Comparison of ENCODE assay signal across 12 cellular contexts in the genomic region with DNA sequence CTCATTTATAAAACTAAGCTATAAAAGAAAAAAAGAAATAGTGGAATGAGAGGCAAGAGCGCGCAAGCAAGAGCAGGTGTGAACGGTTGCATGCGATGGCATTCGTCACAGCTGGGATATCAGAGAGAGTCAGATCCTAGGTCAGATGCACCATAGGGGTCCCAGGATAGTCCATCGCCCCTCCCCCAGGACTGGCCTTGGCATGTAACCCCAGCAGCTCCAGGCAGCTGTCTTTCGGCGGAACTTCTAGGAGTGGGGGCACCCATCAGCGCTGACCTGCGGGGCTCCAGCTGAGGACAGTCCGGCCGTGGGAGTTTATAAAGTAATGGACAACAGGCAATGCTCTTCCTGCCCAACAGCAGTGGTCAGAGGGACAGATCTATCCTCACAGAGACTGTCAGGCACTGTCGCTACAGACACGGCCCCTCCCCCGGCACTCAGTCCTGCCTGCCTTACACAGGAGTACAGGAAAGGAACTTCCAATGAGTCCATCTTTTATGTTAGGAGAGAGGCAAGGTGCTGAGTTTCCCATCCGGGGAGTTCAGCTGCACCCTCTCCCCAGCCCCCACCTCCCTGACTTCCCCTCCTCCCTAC. TPM values are rescaled to one million over a fixed set of nuclear protein-coding genes. Genes with fewer than 3 reads are reported as not detected.
A peak's percentile ranks its signal among the peaks of the same experiment; 100 is the strongest.
DNase-seq lines count a peak whose midpoint lies in the region; ATAC-seq and TF ChIP-seq lines count a peak whose summit lies in the region.
"Had no signal": no experiment of that assay in that cellular context is flagged by ENCODE, and none has a peak within 500 bp of the region (broad histone marks: within the 10 kb centered on the region; RNA-seq: fewer than 3 reads in every experiment).

No MANE protein-coding gene starts in this region.

- H3K27me3 ChIP-seq in iPS-20b (ENCODE audit: insufficient read depth, low read length), result peaks cover 48% of the 10 kb centered on the region
- peaks cover 0 to 66% (median 36%) of the 10 kb centered on the region in 3 donors for H3K27me3 ChIP-seq in stomach
- H3K27me3 ChIP-seq: thyroid gland had no signal

- intact Hi-C loops in stomach (cut with DNase I; ENCODE audit: low total_unique reads), result no loop called here

- H3K4me1 Mint-ChIP-seq in activated naive CD4-positive, alpha-beta T cell treated with anti-CD3 and anti-CD28 coated beads, Interleukin-2, amount 10 ng/mL, durations not matched to agents 7 days and 5 days, result peaks cover 55% of the 10 kb centered on the region
- H3K4me1 Mint-ChIP-seq in WTC11, result peaks cover 59% of the 10 kb centered on the region
- peaks cover 9% of the 10 kb centered on the region for H3K4me1 Mint-ChIP-seq in progenitor cell of endocrine pancreas (ENCODE audit: low read depth)

- peaks cover 51% of the 10 kb centered on the region for H3K27me3 Mint-ChIP-seq in activated naive CD4-positive, alpha-beta T cell treated with anti-CD3 and anti-CD28 coated beads, Interleukin-2, amount 10 ng/mL, durations not matched to agents 7 days and 5 days
- peaks cover 38% of the 10 kb centered on the region for H3K27me3 Mint-ChIP-seq in WTC11 (ENCODE audit: low read depth)
- H3K27me3 Mint-ChIP-seq in progenitor cell of endocrine pancreas, result peaks cover 61% of the 10 kb centered on the region

- H3K36me3 ChIP-seq in iPS-20b (ENCODE audit: insufficient read depth, low read depth, low read length), result no peaks in the 10 kb centered on the region
- H3K36me3 ChIP-seq in stomach, result no peaks in the 10 kb centered on the region
- H3K36me3 ChIP-seq: MG63, thyroid gland had no signal

- POLR2A ChIA-PET in WTC11 (lab: Charles Lee), result no interaction called here

- 49 to 62% (median 50%) methylated on average over 16 of the region's 16 CpGs for WGBS in stomach, 5 donors

- peaks cover 5% of the 10 kb centered on the region for H3K9me3 Mint-ChIP-seq in activated naive CD4-positive, alpha-beta T cell treated with anti-CD3 and anti-CD28 coated beads, Interleukin-2, amount 10 ng/mL, durations not matched to agents 7 days and 5 days
- H3K9me3 Mint-ChIP-seq in WTC11 (peaks cover 11% of the 10 kb centered on the region), progenitor cell of endocrine pancreas (ENCODE audit: low read depth) (peaks cover 8% of the 10 kb centered on the region)

- no peak for DNase-seq in activated naive CD4-positive, alpha-beta T cell treated with anti-CD3 and anti-CD28 coated beads, Interleukin-2, amount 10 ng/mL, durations not matched to agents 7 days and 5 days
- DNase-seq in activated naive CD4-positive, alpha-beta T cell treated with Interleukin-2 at 50 U/mL for 16 hours, result no peak
- DNase-seq in WTC11 (ENCODE audit: low spot score), result peak; percentile 52
- no peak for DNase-seq in stomach
- DNase-seq in erythroblast (lab: John Stamatoyannopoulos, UW), result no peak
- DNase-seq in G401 (ENCODE audit: low spot score), result no peak
- DNase-seq in progenitor cell of endocrine pancreas (ENCODE audit: low spot score, unreplicated experiment), result no peak
- DNase-seq: Calu3; MG63; NK-92 treated with Interleukin-12 subunit alpha and Interleukin-12 subunit beta, amount 100 ng/mL, for 24 hours had no signal

- TF ChIP-seq POLR2A in stomach (IDR thresholded peaks at IDR 0.05), result no peak
- TF ChIP-seq POLR2A in erythroblast (IDR thresholded peaks at IDR 0.05; ENCODE audit: low read length), result no peak

- peak; percentile 13 for ATAC-seq in WTC11

- H3K9me3 ChIP-seq in iPS-20b (ENCODE audit: insufficient read depth, low read depth, low read length) (no peaks in the 10 kb centered on the region), stomach (peaks cover 0 to 12% (median 5%) of the 10 kb centered on the region in 4 donors)
- H3K9me3 ChIP-seq: thyroid gland had no signal

- CTCF ChIA-PET in activated naive CD4-positive, alpha-beta T cell treated with anti-CD3 and anti-CD28 coated beads, Interleukin-2, amount 10 ng/mL, durations not matched to agents 7 days and 5 days (lab: Charles Lee), result no interaction called here
- CTCF ChIA-PET in WTC11 (lab: Charles Lee), result interaction anchor here (2.9 kb wide), 1 partner anchor 29 kb away, joined by 12 read pairs; no protein-coding TSS in a partner anchor

- H3K4me3 Mint-ChIP-seq in activated naive CD4-positive, alpha-beta T cell treated with anti-CD3 and anti-CD28 coated beads, Interleukin-2, amount 10 ng/mL, durations not matched to agents 7 days and 5 days, result peak overlapping the region; percentile 72
- H3K4me3 Mint-ChIP-seq in WTC11 (peak overlapping the region; percentile 73), progenitor cell of endocrine pancreas (ENCODE audit: low read depth) (no peak overlapping the region)

- in situ Hi-C loops in G401 (cut with HindIII; ENCODE audit: low sequenced_read_pairs), result no loop called here

- H3K4me1 ChIP-seq in iPS-20b (ENCODE audit: insufficient read depth, low read length) (peaks cover 21% of the 10 kb centered on the region), stomach (peaks cover 17 to 39% (median 26%) of the 10 kb centered on the region in 4 donors)

- H3K9ac ChIP-seq in iPS-20b (ENCODE audit: low read depth, low read length), result no peak overlapping the region

- H3K27ac Mint-ChIP-seq in activated naive CD4-positive, alpha-beta T cell treated with anti-CD3 and anti-CD28 coated beads, Interleukin-2, amount 10 ng/mL, durations not matched to agents 7 days and 5 days, result peak overlapping the region; percentile 26
- no peak overlapping the region for H3K27ac Mint-ChIP-seq in WTC11
- no peak overlapping the region for H3K27ac Mint-ChIP-seq in progenitor cell of endocrine pancreas

- no peak overlapping the region for H3K27ac ChIP-seq in iPS-20b (ENCODE audit: low read length)
- no peak overlapping the region for H3K27ac ChIP-seq in stomach
- H3K27ac ChIP-seq: thyroid gland had no signal

- TF ChIP-seq CTCF in WTC11 (IDR thresholded peaks at IDR 0.05) (no peak), stomach (IDR thresholded peaks at IDR 0.05) (no peak), progenitor cell of endocrine pancreas (IDR thresholded peaks at IDR 0.05; ENCODE audit: unreplicated experiment) (no peak)

- TF ChIP-seq EP300 in stomach (IDR thresholded peaks at IDR 0.05), result no peak

- no peaks in the 10 kb centered on the region for H3K36me3 Mint-ChIP-seq in activated naive CD4-positive, alpha-beta T cell treated with anti-CD3 and anti-CD28 coated beads, Interleukin-2, amount 10 ng/mL, durations not matched to agents 7 days and 5 days
- peaks cover 8% of the 10 kb centered on the region; the same call in 1 of the 2 replicates for H3K36me3 Mint-ChIP-seq in WTC11
- H3K36me3 Mint-ChIP-seq in progenitor cell of endocrine pancreas (ENCODE audit: insufficient read depth), result no peaks in the 10 kb centered on the region

- H3K4me3 ChIP-seq in iPS-20b (ENCODE audit: low read length) (peak overlapping the region; percentile 72; the same call in 1 of the 2 replicates), stomach (peak overlapping the region; percentile 38 to 44 (median 40))
- H3K4me3 ChIP-seq: MG63, thyroid gland had no signal

TF ChIP-seq in WTC11, 78 proteins besides CTCF, POLR2A, EP300 and RAD21:
- no peak for TF ChIP-seq CDX4 (CRISPR knock-in tag; IDR thresholded peaks at IDR 0.05; ENCODE audit: borderline replicate concordance)
- no peak for TF ChIP-seq GTF2I (CRISPR knock-in tag; conservative IDR thresholded peaks at IDR 0.05)
- TF ChIP-seq ZNF416 (CRISPR knock-in tag; IDR thresholded peaks at IDR 0.05), result no peak
- TF ChIP-seq IRF1 (CRISPR knock-in tag; IDR thresholded peaks at IDR 0.05), result no peak
- no peak for TF ChIP-seq GRHL2 (CRISPR knock-in tag; IDR thresholded peaks at IDR 0.05; ENCODE audit: insufficient replicate concordance, severe bottlenecking)
- TF ChIP-seq, protein P1, sequence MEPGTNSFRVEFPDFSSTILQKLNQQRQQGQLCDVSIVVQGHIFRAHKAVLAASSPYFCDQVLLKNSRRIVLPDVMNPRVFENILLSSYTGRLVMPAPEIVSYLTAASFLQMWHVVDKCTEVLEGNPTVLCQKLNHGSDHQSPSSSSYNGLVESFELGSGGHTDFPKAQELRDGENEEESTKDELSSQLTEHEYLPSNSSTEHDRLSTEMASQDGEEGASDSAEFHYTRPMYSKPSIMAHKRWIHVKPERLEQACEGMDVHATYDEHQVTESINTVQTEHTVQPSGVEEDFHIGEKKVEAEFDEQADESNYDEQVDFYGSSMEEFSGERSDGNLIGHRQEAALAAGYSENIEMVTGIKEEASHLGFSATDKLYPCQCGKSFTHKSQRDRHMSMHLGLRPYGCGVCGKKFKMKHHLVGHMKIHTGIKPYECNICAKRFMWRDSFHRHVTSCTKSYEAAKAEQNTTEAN (CRISPR knock-in tag; IDR thresholded peaks at IDR 0.05), result no peak
- TF ChIP-seq ZBTB21 (CRISPR knock-in tag; IDR thresholded peaks at IDR 0.05; ENCODE audit: borderline replicate concordance), result no peak
- no peak for TF ChIP-seq FOXK1 (CRISPR knock-in tag; IDR thresholded peaks at IDR 0.05)
TF ChIP-seq in WTC11: peak in this region for 0.

RNA-seq across cellular contexts. Expression of gene SIAH3, which starts 1.4 kb away (rescaled TPM):
- total RNA-seq in WTC11 (2021) (0.09 to 0.31 TPM (median 0.11 TPM) in 3 replicates), stomach (under 1 TPM in 1 of 5 donors, not detected in 4; 0.55 TPM), progenitor cell of endocrine pancreas (not detected in 2 replicates)
- polyA plus RNA-seq in stomach, result not detected
- total RNA-seq in G401 (2014; rRNA removed; shearing (Covaris generic)), result not detected in 2 replicates
- total RNA-seq: Calu3 had no signal
